In the genomic region with DNA sequence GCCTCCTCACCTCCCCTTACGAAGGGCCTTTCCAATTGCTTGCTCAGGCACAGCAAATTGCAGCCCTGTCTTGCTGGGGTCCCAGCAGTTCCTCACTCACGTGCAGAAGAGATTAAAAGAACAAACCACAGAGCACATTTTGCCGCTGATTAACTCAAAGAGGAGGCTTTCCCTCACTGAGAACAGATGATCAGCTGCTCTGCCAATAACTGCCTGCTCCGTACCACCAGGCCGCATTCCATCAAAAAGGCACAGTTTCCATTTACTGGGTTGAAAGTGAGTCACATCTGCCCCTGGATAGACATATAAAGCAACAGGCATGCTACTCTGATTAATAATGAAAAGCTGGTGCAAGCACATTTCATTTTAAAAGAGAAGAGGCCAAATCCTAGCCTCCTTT, we compare ENCODE assay signal across 25 cellular contexts.
"Had no signal": no experiment of that assay in that cellular context is flagged by ENCODE, and none has a peak within 500 bp of the region (broad histone marks: within the 10 kb centered on the region; RNA-seq: fewer than 3 reads in every experiment).

No MANE protein-coding gene starts in this region.

- ATAC-seq: effector memory CD8-positive, alpha-beta T cell; esophagus mucosa; foreskin keratinocyte; gastrocnemius medialis; gastroesophageal sphincter; heart left ventricle; heart right ventricle had no signal

- H3K27ac ChIP-seq: colonic mucosa, coronary artery, dorsolateral prefrontal cortex, epithelial cell of prostate, esophagus muscularis mucosa, esophagus squamous epithelium, foreskin keratinocyte, gastrocnemius medialis, gastroesophageal sphincter, heart left ventricle, heart right ventricle had no signal

- H3K4me1 ChIP-seq: colonic mucosa, esophagus muscularis mucosa, esophagus squamous epithelium, foreskin keratinocyte, gastrocnemius medialis, gastroesophageal sphincter, heart left ventricle, heart right ventricle had no signal

- H3K9me3 Mint-ChIP-seq: endodermal cell had no signal

- H3K9me3 ChIP-seq: colonic mucosa, gastrocnemius medialis had no signal

- H3K27ac Mint-ChIP-seq: dendritic cell treated with granulocyte-macrophage colony-stimulating factor and Interleukin-4, amounts not matched to agents 40 ng/mL and 50 ng/mL, for 4 days; effector memory CD8-positive, alpha-beta T cell; endodermal cell had no signal

- H3K4me3 ChIP-seq: colonic mucosa, coronary artery, dorsolateral prefrontal cortex, esophagus muscularis mucosa, esophagus squamous epithelium, gastrocnemius medialis, gastroesophageal sphincter, heart left ventricle, heart right ventricle had no signal

- H3K36me3 ChIP-seq: colonic mucosa, esophagus muscularis mucosa, esophagus squamous epithelium, gastrocnemius medialis, gastroesophageal sphincter, heart left ventricle, heart right ventricle had no signal

- H3K27me3 ChIP-seq: colonic mucosa, dorsolateral prefrontal cortex, esophagus muscularis mucosa, esophagus squamous epithelium, foreskin keratinocyte, gastrocnemius medialis, gastroesophageal sphincter, heart left ventricle, heart right ventricle had no signal

- DNase-seq: colonic mucosa; cortex of kidney; dermis blood vessel endothelial cell; dorsolateral prefrontal cortex; effector CD4-positive, alpha-beta T cell; effector CD8-positive, alpha-beta T cell; effector memory CD4-positive, alpha-beta T cell; effector memory CD8-positive, alpha-beta T cell; endodermal cell; erythroblast; esophagus squamous epithelium; foreskin fibroblast; foreskin keratinocyte; foreskin melanocyte; gastrocnemius medialis; glutamatergic neuron; head of caudate nucleus; heart left ventricle; heart right ventricle had no signal

- H3K27me3 Mint-ChIP-seq: dendritic cell treated with granulocyte-macrophage colony-stimulating factor and Interleukin-4, amounts not matched to agents 40 ng/mL and 50 ng/mL, for 4 days; effector memory CD8-positive, alpha-beta T cell had no signal

- H3K4me3 Mint-ChIP-seq: dendritic cell treated with granulocyte-macrophage colony-stimulating factor and Interleukin-4, amounts not matched to agents 40 ng/mL and 50 ng/mL, for 4 days; effector memory CD8-positive, alpha-beta T cell; endodermal cell had no signal
